In the genomic region with DNA sequence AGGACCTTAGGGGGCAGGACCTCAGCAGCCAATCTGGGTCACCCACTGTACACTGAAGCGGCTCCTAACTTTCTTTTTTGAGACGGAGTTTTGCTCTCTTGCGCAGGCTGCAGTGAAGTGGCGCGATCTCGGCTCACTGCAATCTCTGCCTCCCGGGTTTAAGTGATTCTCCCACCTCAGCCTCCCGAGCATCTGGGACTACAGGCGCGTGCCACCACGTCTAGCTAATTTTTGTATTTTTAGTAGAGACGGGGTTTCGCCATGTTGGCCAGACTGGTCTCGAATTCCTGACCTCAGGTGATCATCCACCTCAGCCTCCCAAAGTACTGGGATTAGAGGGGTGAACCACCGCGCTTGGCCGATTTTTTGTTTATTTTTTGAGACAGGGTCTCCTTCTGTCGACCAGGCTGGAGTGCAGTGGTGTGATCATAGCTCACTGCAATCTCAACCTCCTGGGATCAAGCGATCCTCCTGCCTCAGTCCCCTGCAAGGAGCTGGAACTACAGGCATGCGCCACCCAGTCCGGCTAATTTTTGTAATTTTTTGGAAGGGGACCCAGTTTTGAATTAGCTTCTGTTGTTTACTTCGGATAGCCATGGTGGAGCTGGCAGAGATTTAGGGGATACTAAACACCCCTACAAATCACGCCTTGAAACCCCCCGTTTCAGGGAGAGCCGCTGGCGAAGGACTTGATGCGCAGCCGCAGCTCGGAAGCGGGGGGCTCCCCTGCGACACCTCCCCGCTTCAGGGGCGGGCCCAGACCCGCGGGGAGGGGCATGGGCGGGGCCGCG, we compare ENCODE assay signal across 8 cellular contexts. TPM values are rescaled to one million over a fixed set of nuclear protein-coding genes. Genes with fewer than 3 reads are reported as not detected.
DNase-seq lines count a peak whose midpoint lies in the region; ATAC-seq and TF ChIP-seq lines count a peak whose summit lies in the region.

No MANE protein-coding gene starts in this region.

- H3K4me1 ChIP-seq in heart left ventricle (peaks cover 3 to 68% (median 46%) of the 10 kb centered on the region in 12 donors), body of pancreas (peaks cover 51% of the 10 kb centered on the region), lower lobe of right lung (peaks cover 34% of the 10 kb centered on the region), urinary bladder (ENCODE audit: insufficient read depth) (no peaks in the 10 kb centered on the region)

- intact Hi-C loops in heart left ventricle (cut with DNase I) (loop anchor here in 8 of 10 donors (2.0 to 10.0 kb wide), 6 partner anchors 15 to 149 kb away; a partner anchor contains a TSS), left cardiac atrium (cut with DNase I) (loop anchor here (5.0 to 10.0 kb wide), 2 partner anchors 72 to 149 kb away; a partner anchor contains a TSS), body of pancreas (cut with DNase I) (no loop called here), lower lobe of right lung (cut with DNase I) (no loop called here)

- ATAC-seq in heart left ventricle (no peak), left cardiac atrium (no peak), body of pancreas (no peak), lower lobe of right lung (no peak), GM19035 (IDR thresholded peaks at IDR 0.05; ENCODE audit: unreplicated experiment) (no peak)

- H3K27ac ChIP-seq in heart left ventricle: peak overlapping the region; percentile 92 to 100 (median 97)
- H3K27ac ChIP-seq in body of pancreas: peak overlapping the region; percentile 95 to 98 (median 98)
- H3K27ac ChIP-seq in lower lobe of right lung: peak overlapping the region; percentile 99
- no peak overlapping the region for H3K27ac ChIP-seq in urinary bladder (ENCODE audit: low read depth)

- TF ChIP-seq POLR2A in heart left ventricle (IDR thresholded peaks at IDR 0.05): peak in 1 of 2 donors; percentile 53
- no peak for TF ChIP-seq POLR2A in body of pancreas (IDR thresholded peaks at IDR 0.05)

- H3K36me3 ChIP-seq in heart left ventricle (peaks cover 0 to 19% (median 2%) of the 10 kb centered on the region in 9 donors), body of pancreas (replicated peaks in 1 of 2; ENCODE audit: insufficient read depth in 1 of 2, low read depth in 2 of 2) (no peaks in the 10 kb centered on the region), lower lobe of right lung (peaks cover 5% of the 10 kb centered on the region), urinary bladder (ENCODE audit: insufficient read depth) (peaks cover 2% of the 10 kb centered on the region)

- H3K4me3 ChIP-seq in heart left ventricle (peak overlapping the region; percentile 68 to 100 (median 92)), body of pancreas (peak overlapping the region; percentile 63 to 95), lower lobe of right lung (peak overlapping the region; percentile 99), urinary bladder (ENCODE audit: low read depth, low read length) (peak overlapping the region; percentile 95)

- TF ChIP-seq CTCF in heart left ventricle (IDR thresholded peaks at IDR 0.05) (no peak), body of pancreas (IDR thresholded peaks at IDR 0.05) (no peak), lower lobe of right lung (IDR thresholded peaks at IDR 0.05) (no peak)

- H3K27me3 ChIP-seq in heart left ventricle (no peaks in the 10 kb centered on the region), body of pancreas (no peaks in the 10 kb centered on the region), lower lobe of right lung (ENCODE audit: low read depth) (no peaks in the 10 kb centered on the region)

- 33 to 57% (median 42%) methylated on average over 24 to 38 of the region's 38 CpGs for WGBS in heart left ventricle, 4 donors
- 33 to 39% methylated on average over 32 to 38 of the region's 38 CpGs for WGBS in body of pancreas, 2 donors
- WGBS in urinary bladder: 32% methylated on average over 38 of the region's 38 CpGs

- DNase-seq in heart left ventricle (no peak), left cardiac atrium (no peak), body of pancreas (no peak), lower lobe of right lung (no peak), NCI-H1092 (lab: John Stamatoyannopoulos, UW) (no peak)
- DNase-seq in activated CD4-positive, alpha-beta T cell treated with anti-CD3 and anti-CD28 coated beads for 48 hours: no peak

- H3K9me3 ChIP-seq in heart left ventricle: no peaks in the 10 kb centered on the region
- H3K9me3 ChIP-seq in body of pancreas: no peaks in the 10 kb centered on the region
- no peaks in the 10 kb centered on the region for H3K9me3 ChIP-seq in lower lobe of right lung

RNA-seq across cellular contexts. Expression of a gene that starts 1.5 kb away (rescaled TPM):
- 10 to 100 TPM; 32.8 to 75.9 (median 49.9) TPM for total RNA-seq in heart left ventricle
- 10 to 100 TPM; 31.0 to 43.5 TPM for polyA plus RNA-seq in heart left ventricle
- 10 to 100 TPM; 44.2 to 44.3 TPM for total RNA-seq in left cardiac atrium
- total RNA-seq in body of pancreas: 100 to 1,000 TPM in 1 of 2 donors, 10 to 100 TPM in 1; 48.0 to 126 TPM
- total RNA-seq in lower lobe of right lung: 75.5 TPM
- total RNA-seq in urinary bladder: 31.5 TPM
- 76.3 TPM for polyA plus RNA-seq in urinary bladder

Comparison
In these comparisons a context has a peak if more than half of its experiments do, and no peak if none do; other contexts are left out.
1. intact Hi-C loops: an anchor here in heart left ventricle (2.0 to 10.0 kb wide) and left cardiac atrium (5.0 to 10.0 kb wide); none called in body of pancreas and lower lobe of right lung.